ENCODE assay signal across 8 cellular contexts in the genomic region with DNA sequence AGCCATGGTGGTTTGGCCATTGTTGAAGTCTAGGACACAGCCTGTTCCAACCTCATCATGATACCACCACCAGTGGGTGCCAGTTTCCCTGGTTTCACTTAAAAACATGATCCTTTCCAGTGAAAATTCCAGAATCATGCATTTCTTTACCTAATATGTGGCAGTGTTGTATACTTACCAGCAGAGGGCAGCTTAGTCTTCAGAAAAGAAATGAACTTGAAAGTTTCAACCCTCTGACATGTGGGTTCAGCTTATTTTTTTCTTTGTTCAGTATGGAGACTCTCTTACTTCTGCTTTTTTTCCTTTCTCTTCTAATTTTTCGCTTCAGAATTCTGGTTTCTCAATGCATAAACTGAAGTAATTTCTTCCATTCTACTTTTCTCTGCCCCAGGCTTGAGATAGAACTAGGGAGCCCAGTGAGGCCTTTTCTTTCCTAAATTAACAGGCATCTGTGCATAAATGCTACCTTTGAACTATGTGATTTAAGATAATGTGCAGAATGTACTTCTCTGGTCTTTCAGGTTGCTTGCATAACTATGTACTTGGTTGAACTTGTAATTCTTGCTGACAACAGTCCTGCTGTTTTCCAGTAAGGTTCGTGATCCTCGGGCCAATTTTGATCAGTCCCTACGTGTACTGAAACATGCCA. TPM values are rescaled to one million over a fixed set of nuclear protein-coding genes. Genes with fewer than 3 reads are reported as not detected.
DNase-seq lines count a peak whose midpoint lies in the region; ATAC-seq, FAIRE-seq and TF ChIP-seq lines count a peak whose summit lies in the region.

No MANE protein-coding gene starts in this region.

- no peaks in the 10 kb centered on the region for H3K27me3 ChIP-seq in OCI-LY1 (ENCODE audit: insufficient read depth, low read length)
- H3K27me3 ChIP-seq in small intestine (ENCODE audit: control insufficient read depth in 2 of 2, insufficient read depth in 2 of 2, low read length in 2 of 2), result no peaks in the 10 kb centered on the region

- no peak overlapping the region for H3K4me2 ChIP-seq in OCI-LY1 (ENCODE audit: low read length)

- H3K36me3 ChIP-seq in OCI-LY1 (ENCODE audit: insufficient read depth, low read length) (peaks cover 43% of the 10 kb centered on the region; the same call in 1 of the 2 replicates), small intestine (ENCODE audit: control insufficient read depth in 2 of 2, insufficient read depth in 2 of 2, low read length in 2 of 2) (peaks cover 3 to 7% of the 10 kb centered on the region in 2 donors)

- DNase-seq in GM03348 (ENCODE audit: low spot score) (peak; percentile 63), HuH-7.5 (ENCODE audit: low spot score) (peak; percentile 38), brain pericyte (ENCODE audit: low read depth, low spot score) (peak; percentile 77), iPS-NIHi7 (ENCODE audit: extremely low spot score) (peak; percentile 54), small intestine (peak; percentile 70)

- H4K20me1 ChIP-seq in OCI-LY1 (ENCODE audit: insufficient read depth, low read length), result no peaks in the 10 kb centered on the region

- H3F3A ChIP-seq in OCI-LY1 (ENCODE audit: insufficient read depth, low read length), result no peaks in the 10 kb centered on the region

- no peaks in the 10 kb centered on the region for H3K9me2 ChIP-seq in OCI-LY1 (ENCODE audit: low read depth, low read length)

- 44 to 55% (median 48%) methylated on average over 4 of the region's 4 CpGs for WGBS in small intestine, 3 donors

- FAIRE-seq in small intestine (lab: Jason Lieb, UNC), result no peak

- H3K79me2 ChIP-seq in OCI-LY1 (ENCODE audit: insufficient read depth, low read length), result no peaks in the 10 kb centered on the region

- H3K4me1 ChIP-seq in OCI-LY1 (ENCODE audit: insufficient read depth, low read length, severe bottlenecking), result peaks cover 11% of the 10 kb centered on the region
- H3K4me1 ChIP-seq in small intestine (ENCODE audit: control insufficient read depth in 2 of 2, insufficient read depth in 1 of 2, low read depth in 1 of 2, low read length in 1 of 2), result no peaks in the 10 kb centered on the region

- H3K27ac ChIP-seq in OCI-LY1 (ENCODE audit: low read depth, low read length, poor library complexity, severe bottlenecking) (peak overlapping the region; percentile 24), small intestine (ENCODE audit: low read depth in 1 of 2, low read length in 1 of 2) (peak overlapping the region in 1 of 2 donors; percentile 11)

- H3K9ac ChIP-seq in OCI-LY1 (ENCODE audit: low read length), result peak overlapping the region; percentile 16; the same call in 1 of the 2 replicates

- ATAC-seq in GM21526 (IDR thresholded peaks at IDR 0.05; ENCODE audit: low FRiP score, unreplicated experiment) (peak; percentile 74), HG02852 (IDR thresholded peaks at IDR 0.05; ENCODE audit: unreplicated experiment) (no peak)

- no peak overlapping the region for H3K4me3 ChIP-seq in OCI-LY1 (ENCODE audit: low read depth, low read length, poor library complexity, severe bottlenecking)
- no peak overlapping the region for H3K4me3 ChIP-seq in small intestine (ENCODE audit: low read depth in 1 of 2, low read length in 2 of 2)

- H2AFZ ChIP-seq in OCI-LY1 (ENCODE audit: low read length), result no peak overlapping the region

- peak; percentile 91 for TF ChIP-seq CTCF in OCI-LY1 (IDR thresholded peaks at IDR 0.05; ENCODE audit: low read length)

- H3K9me3 ChIP-seq in OCI-LY1 (ENCODE audit: low read length) (no peaks in the 10 kb centered on the region), small intestine (ENCODE audit: control insufficient read depth, low read depth) (no peaks in the 10 kb centered on the region)

RNA-seq across cellular contexts. Expression of gene LIAS, which starts 10.7 kb away (rescaled TPM):
- 10 to 100 TPM; 14.9 to 25.5 (median 19.8) TPM for polyA plus RNA-seq in small intestine

RNA-seq across cellular contexts. Expression of gene RPL9, which starts 10.8 kb away (rescaled TPM):
- 1,000 to 10,000 TPM; 1,916 to 2,952 (median 2,399) TPM for polyA plus RNA-seq in small intestine

RNA-seq across cellular contexts. Expression of gene UGDH, which starts 57.7 kb away (rescaled TPM):
- polyA plus RNA-seq in small intestine, result 10 to 100 TPM; 20.8 to 42.2 (median 34.4) TPM
